Comparison of ENCODE assay signal across 10 cellular contexts in the genomic region with DNA sequence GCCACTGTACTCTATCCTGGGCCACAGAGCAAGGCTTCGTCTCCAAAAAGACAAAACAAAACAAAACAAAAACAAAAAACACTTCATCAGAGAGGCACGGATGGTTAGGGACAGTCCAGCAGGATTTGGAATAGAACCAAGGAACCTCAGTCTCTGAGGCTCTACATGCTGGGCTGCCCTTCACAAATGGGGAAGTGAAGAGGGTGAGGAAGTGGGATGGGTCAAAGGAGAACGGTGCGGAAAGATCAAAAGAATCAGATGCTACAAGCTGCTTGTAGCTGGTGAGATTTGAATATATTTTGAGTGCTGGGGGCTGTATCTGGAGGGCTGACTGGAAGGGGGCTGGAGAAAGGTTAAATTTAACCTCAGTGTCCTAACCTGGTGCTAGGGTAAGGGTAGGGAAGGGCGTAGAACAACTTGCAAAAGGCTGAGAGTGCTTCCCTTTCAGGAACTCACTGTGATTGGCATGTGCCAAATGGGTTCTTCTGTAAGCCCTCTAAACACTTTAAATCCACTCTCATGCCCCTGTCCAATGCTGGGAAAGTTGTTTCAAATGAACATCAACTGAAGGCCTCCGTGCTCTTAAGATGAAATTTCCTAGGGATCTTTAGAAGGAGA. TPM values are rescaled to one million over a fixed set of nuclear protein-coding genes. Genes with fewer than 3 reads are reported as not detected.
A peak's percentile ranks its signal among the peaks of the same experiment; 100 is the strongest.
DNase-seq lines count a peak whose midpoint lies in the region; ATAC-seq and TF ChIP-seq lines count a peak whose summit lies in the region.
"Had no signal": no experiment of that assay in that cellular context is flagged by ENCODE, and none has a peak within 500 bp of the region (broad histone marks: within the 10 kb centered on the region; RNA-seq: fewer than 3 reads in every experiment).

No MANE protein-coding gene starts in this region.

- H3K36me3 ChIP-seq in heart right ventricle (peaks cover 0 to 30% (median 20%) of the 10 kb centered on the region in 9 donors), upper lobe of left lung (peaks cover 2 to 29% (median 23%) of the 10 kb centered on the region in 4 donors)

- intact Hi-C loops in heart right ventricle (cut with DNase I) (loop anchor here in 3 of 10 donors (5.0 kb wide), 1 partner anchor 45 kb away; a partner anchor contains a TSS), Right ventricle myocardium superior (cut with DNase I) (loop anchor here (10.0 kb wide), 1 partner anchor 102 kb away; a partner anchor contains a TSS)

- no peak for TF ChIP-seq CTCF in heart right ventricle (IDR thresholded peaks at IDR 0.05)
- TF ChIP-seq CTCF in upper lobe of left lung (IDR thresholded peaks at IDR 0.05), result no peak

- H3K27ac ChIP-seq in heart right ventricle (peak overlapping the region; percentile 34 to 99 (median 96)), upper lobe of left lung (peak overlapping the region in 3 of 4 donors; percentile 1 to 64 (median 8))
- H3K27ac ChIP-seq: KMS-11, PC-9 had no signal

- no peak overlapping the region for H3K4me3 ChIP-seq in heart right ventricle
- no peak overlapping the region for H3K4me3 ChIP-seq in upper lobe of left lung
- H3K4me3 ChIP-seq: PC-9 had no signal

- no peak for TF ChIP-seq EP300 in upper lobe of left lung (IDR thresholded peaks at IDR 0.05)

- ATAC-seq in heart right ventricle, result no peak
- ATAC-seq in Right ventricle myocardium superior (ENCODE audit: poor library complexity), result no peak
- ATAC-seq in upper lobe of left lung (ENCODE audit: low FRiP score in 2 of 2), result no peak
- ATAC-seq in HG02623 (IDR thresholded peaks at IDR 0.05; ENCODE audit: unreplicated experiment), result no peak

- H3K9me3 ChIP-seq in heart right ventricle, result no peaks in the 10 kb centered on the region
- H3K9me3 ChIP-seq in upper lobe of left lung, result no peaks in the 10 kb centered on the region

- H3K27me3 ChIP-seq in heart right ventricle (no peaks in the 10 kb centered on the region), upper lobe of left lung (no peaks in the 10 kb centered on the region)

- peaks cover 23 to 71% (median 64%) of the 10 kb centered on the region in 9 donors for H3K4me1 ChIP-seq in heart right ventricle
- H3K4me1 ChIP-seq in upper lobe of left lung, result peaks cover 59 to 63% (median 61%) of the 10 kb centered on the region in 4 donors

- DNase-seq in heart right ventricle (no peak), Right ventricle myocardium superior (no peak), SIG-M5 (lab: John Stamatoyannopoulos, UW) (peak; percentile 35), globus pallidus (ENCODE audit: low spot score) (peak; percentile 34), upper lobe of left lung (no peak), dermis blood vessel endothelial cell (no peak), hippocampal formation (lab: John Stamatoyannopoulos, UW) (no peak)
- DNase-seq: PC-9 had no signal

- WGBS in heart right ventricle, 2 donors, result 25 to 44% methylated on average over 6 of the region's 6 CpGs
- 19 to 42% methylated on average over 6 of the region's 6 CpGs for whole genome bisulfite sequencing in upper lobe of left lung, 2 donors

- TF ChIP-seq POLR2A in upper lobe of left lung (IDR thresholded peaks at IDR 0.05), result no peak

RNA-seq across cellular contexts. Expression of a gene that starts 4.6 kb away (rescaled TPM):
- 10 to 100 TPM; 22.1 to 29.4 (median 24.6) TPM for total RNA-seq in heart right ventricle
- polyA plus RNA-seq in heart right ventricle, result 1 to 10 TPM; 8.7 to 9.3 TPM
- 22.4 TPM for total RNA-seq in Right ventricle myocardium superior
- total RNA-seq in upper lobe of left lung, result 10 to 100 TPM; 14.7 to 25.1 (median 18.4) TPM
- 4.9 and 7.4 TPM in 2 replicates for total RNA-seq in dermis blood vessel endothelial cell

RNA-seq across cellular contexts. Expression of a gene that starts 29.0 kb away (rescaled TPM):
- total RNA-seq in heart right ventricle (10 to 100 TPM in 1 of 10 donors, 1 to 10 TPM in 9; 1.1 to 26.5 (median 3.8) TPM), Right ventricle myocardium superior (7.3 TPM), upper lobe of left lung (10 to 100 TPM in 5 of 6 donors, 1 to 10 TPM in 1; 2.4 to 68.7 (median 23.5) TPM), dermis blood vessel endothelial cell (0.09 TPM in 1 of 2 replicates, not detected in the other)
- 1 to 10 TPM; 2.1 to 4.4 TPM for polyA plus RNA-seq in heart right ventricle
- total RNA-seq: PC-9 had no signal

RNA-seq across cellular contexts. Expression of a gene that starts 44.9 kb away (rescaled TPM):
- total RNA-seq in heart right ventricle (10 to 100 TPM; 15.4 to 25.6 (median 19.6) TPM), Right ventricle myocardium superior (16.8 TPM), upper lobe of left lung (10 to 100 TPM; 30.9 to 55.9 (median 36.1) TPM), dermis blood vessel endothelial cell (45.6 and 59.1 TPM in 2 replicates)
- polyA plus RNA-seq in heart right ventricle, result 10 to 100 TPM; 13.9 to 14.2 TPM

Comparison
In these comparisons a context has a peak if more than half of its experiments do, and no peak if none do; other contexts are left out.
1. DNase-seq: peak in SIG-M5 (single experiment) and globus pallidus (single experiment); none in heart right ventricle (0 of 2), Right ventricle myocardium superior (single experiment), upper lobe of left lung (0 of 2), dermis blood vessel endothelial cell (single experiment) and hippocampal formation (0 of 2).